ENCODE assay signal across 20 cellular contexts in genomic region chrX:57329008-57329407, GRCh38. TPM values are rescaled to one million over a fixed set of nuclear protein-coding genes. Genes with fewer than 3 reads are reported as not detected.
A peak's percentile ranks its signal among the peaks of the same experiment; 100 is the strongest.
DNase-seq lines count a peak whose midpoint lies in the region; ATAC-seq and TF ChIP-seq lines count a peak whose summit lies in the region.
"Had no signal": no experiment of that assay in that cellular context is flagged by ENCODE, and none has a peak within 500 bp of the region (broad histone marks: within the 10 kb centered on the region; RNA-seq: fewer than 3 reads in every experiment).

No MANE protein-coding gene starts in this region.

- H4K8ac ChIP-seq in mesendoderm (ENCODE audit: low read depth, low read length) = no peak overlapping the region

- intact Hi-C loops in gastrocnemius medialis (cut with DNase I; ENCODE audit: low total_unique reads) = no loop called here

- no peaks in the 10 kb centered on the region for H3K4me1 ChIP-seq in OCI-LY1 (ENCODE audit: insufficient read depth, low read length, severe bottlenecking)
- H3K4me1 ChIP-seq in mesendoderm (ENCODE audit: control insufficient read depth, low read depth, low read length) = no peaks in the 10 kb centered on the region
- H3K4me1 ChIP-seq in gastrocnemius medialis = no peaks in the 10 kb centered on the region
- H3K4me1 ChIP-seq: Caco-2, right atrium auricular region had no signal

- H3K4me2 ChIP-seq in OCI-LY1 (ENCODE audit: low read length) (no peak overlapping the region), mesendoderm (ENCODE audit: low read length) (no peak overlapping the region)

- no peaks in the 10 kb centered on the region for H3K9me3 ChIP-seq in OCI-LY1 (ENCODE audit: low read length)
- no peaks in the 10 kb centered on the region for H3K9me3 ChIP-seq in gastrocnemius medialis
- H3K9me3 ChIP-seq: Caco-2, ovary had no signal

- H3F3A ChIP-seq in OCI-LY1 (ENCODE audit: insufficient read depth, low read length) = no peaks in the 10 kb centered on the region

- H3K27me3 ChIP-seq in OCI-LY1 (ENCODE audit: insufficient read depth, low read length) = no peaks in the 10 kb centered on the region
- no peaks in the 10 kb centered on the region for H3K27me3 ChIP-seq in mesendoderm (ENCODE audit: insufficient read depth, low read length, poor library complexity)
- H3K27me3 ChIP-seq in gastrocnemius medialis = no peaks in the 10 kb centered on the region
- H3K27me3 ChIP-seq: ovary, right atrium auricular region had no signal

- no peaks in the 10 kb centered on the region for H3K9me2 ChIP-seq in OCI-LY1 (ENCODE audit: low read depth, low read length)

- TF ChIP-seq POLR2A in gastrocnemius medialis (IDR thresholded peaks at IDR 0.05) = no peak

- no peak overlapping the region for H3K4ac ChIP-seq in mesendoderm (ENCODE audit: low read depth, low read length)

- no peaks in the 10 kb centered on the region for H3K79me2 ChIP-seq in OCI-LY1 (ENCODE audit: insufficient read depth, low read length)
- no peaks in the 10 kb centered on the region for H3K79me2 ChIP-seq in mesendoderm (ENCODE audit: control insufficient read depth, insufficient read depth, low read length)

- DNase-seq in DMS53 (lab: John Stamatoyannopoulos, UW) (peak; percentile 32), DMS53 treated with DMSO at 0.1 percent for 48 hours (lab: John Stamatoyannopoulos, UW; ENCODE audit: unreplicated experiment) (no peak), epithelial cell of esophagus (ENCODE audit: low read depth) (peak; percentile 0), mesendoderm (peak; percentile 23), gastrocnemius medialis (no peak)
- DNase-seq: activated CD4-positive, alpha-beta T cell treated with anti-CD3 and anti-CD28 coated beads, Interleukin-2, amount 50 U/mL, for 48 hours; activated gamma-delta T cell; Caco-2; MV-4-11; naive thymus-derived CD8-positive, alpha-beta T cell; NCI-H2081; NCI-H524 treated with DMSO at 0.1 percent for 48 hours; OCI-M1; ovary; SHP77 treated with DMSO at 0.1 percent for 48 hours had no signal

- H4K5ac ChIP-seq in mesendoderm (ENCODE audit: low read length) = no peak overlapping the region

- H3K4me3 ChIP-seq in OCI-LY1 (ENCODE audit: low read depth, low read length, poor library complexity, severe bottlenecking) (no peak overlapping the region), epithelial cell of esophagus (ENCODE audit: low read length) (no peak overlapping the region), mesendoderm (ENCODE audit: low read length) (no peak overlapping the region), gastrocnemius medialis (no peak overlapping the region)
- H3K4me3 ChIP-seq: ovary, right atrium auricular region had no signal

- no peak overlapping the region for H2BK120ac ChIP-seq in mesendoderm (ENCODE audit: low read depth, low read length)

- no peak overlapping the region for H2BK15ac ChIP-seq in mesendoderm (replicated peaks; ENCODE audit: low read depth)

- ATAC-seq in gastrocnemius medialis = no peak
- ATAC-seq in HG03025 (IDR thresholded peaks at IDR 0.05; ENCODE audit: low FRiP score, unreplicated experiment) = no peak
- ATAC-seq in GM21360 (IDR thresholded peaks at IDR 0.05; ENCODE audit: unreplicated experiment) = no peak
- ATAC-seq: naive thymus-derived CD8-positive, alpha-beta T cell had no signal

- no peak overlapping the region for H3K18ac ChIP-seq in mesendoderm (ENCODE audit: low read length)

- TF ChIP-seq CTCF in OCI-LY1 (IDR thresholded peaks at IDR 0.05; ENCODE audit: low read length) (peak; percentile 34; the same call in 1 of the 2 replicates), epithelial cell of esophagus (IDR thresholded peaks at IDR 0.05; ENCODE audit: insufficient read depth, low read depth, low read length, missing control alignments) (no peak), gastrocnemius medialis (IDR thresholded peaks at IDR 0.05 in 4 of 5, conservative IDR thresholded peaks at IDR 0.05 in 1 of 5) (no peak)

- in situ Hi-C loops in gastrocnemius medialis (cut with MboI; ENCODE audit: low sequenced_read_pairs in 4 of 4) = no loop called here

- no peak overlapping the region for H2BK5ac ChIP-seq in mesendoderm (ENCODE audit: low read length)

- H2AK5ac ChIP-seq in mesendoderm (ENCODE audit: low read length) = no peak overlapping the region

- no peak overlapping the region for H3K56ac ChIP-seq in mesendoderm (ENCODE audit: low read length)

- H3K27ac ChIP-seq in OCI-LY1 (ENCODE audit: low read depth, low read length, poor library complexity, severe bottlenecking) (no peak overlapping the region), mesendoderm (ENCODE audit: low read depth, low read length) (no peak overlapping the region), gastrocnemius medialis (no peak overlapping the region)
- H3K27ac ChIP-seq: ovary, right atrium auricular region had no signal

- no peak overlapping the region for H3K9ac ChIP-seq in OCI-LY1 (ENCODE audit: low read length)
- no peak overlapping the region for H3K9ac ChIP-seq in mesendoderm (ENCODE audit: low read length)

- H3K36me3 ChIP-seq in OCI-LY1 (ENCODE audit: insufficient read depth, low read length) (no peaks in the 10 kb centered on the region), mesendoderm (ENCODE audit: control insufficient read depth, insufficient read depth, low read length) (no peaks in the 10 kb centered on the region), gastrocnemius medialis (no peaks in the 10 kb centered on the region)
- H3K36me3 ChIP-seq: ovary, right atrium auricular region had no signal

- no peaks in the 10 kb centered on the region for H3K79me1 ChIP-seq in mesendoderm (ENCODE audit: low read length)

- no peak overlapping the region for H3K23ac ChIP-seq in mesendoderm (ENCODE audit: low read length)

- H4K20me1 ChIP-seq in OCI-LY1 (ENCODE audit: insufficient read depth, low read length) = no peaks in the 10 kb centered on the region

- H2AFZ ChIP-seq in OCI-LY1 (ENCODE audit: low read length) = no peak overlapping the region

RNA-seq across cellular contexts. Expression of gene FAAH2, which starts 42.5 kb away (rescaled TPM):
- polyA plus RNA-seq in mesendoderm (2013, experiment 1 of 2) = 5.6 TPM
- 4.3 TPM for polyA plus RNA-seq in mesendoderm (2013, experiment 2 of 2)
- total RNA-seq in gastrocnemius medialis = not detected
- total RNA-seq: A172 had no signal

Comparison
In these comparisons a context has a peak if more than half of its experiments do, and no peak if none do; other contexts are left out.
1. DNase-seq: peak in DMS53 (single experiment), epithelial cell of esophagus (single experiment) and mesendoderm (single experiment); none in DMS53 treated with DMSO at 0.1 percent for 48 hours (single experiment) and gastrocnemius medialis (0 of 2).